In genomic region chr22:24248611-24249010, GRCh38 we compare ENCODE assay signal across 2 cellular contexts. TPM values are rescaled to one million over a fixed set of nuclear protein-coding genes. Genes with fewer than 3 reads are reported as not detected.
"Had no signal": no experiment of that assay in that cellular context is flagged by ENCODE, and none has a peak within 500 bp of the region (broad histone marks: within the 10 kb centered on the region; RNA-seq: fewer than 3 reads in every experiment).

No MANE protein-coding gene starts in this region.

RNA-seq across cellular contexts. Expression of gene GGT5, which starts 3.7 kb away (rescaled TPM):
- total RNA-seq: HT1080 had no signal
- polyA plus RNA-seq: IgD-negative memory B cell had no signal
